ENCODE assay signal across 18 cellular contexts in genomic region chr7:156993021-156993924, GRCh38. TPM values are rescaled to one million over a fixed set of nuclear protein-coding genes. Genes with fewer than 3 reads are reported as not detected.
DNase-seq lines count a peak whose midpoint lies in the region; ATAC-seq, FAIRE-seq and TF ChIP-seq lines count a peak whose summit lies in the region.
"Had no signal": no experiment of that assay in that cellular context is flagged by ENCODE, and none has a peak within 500 bp of the region (broad histone marks: within the 10 kb centered on the region; RNA-seq: fewer than 3 reads in every experiment).

No MANE protein-coding gene starts in this region.

- no peaks in the 10 kb centered on the region for H3K4me1 Mint-ChIP-seq in astrocyte (ENCODE audit: low read depth, unreplicated experiment)
- H3K4me1 Mint-ChIP-seq: naive thymus-derived CD4-positive, alpha-beta T cell; stimulated activated naive CD8-positive, alpha-beta T cell treated with anti-CD3 and anti-CD28 coated beads, Interleukin-15, amount 100 ng/mL, for 72 hours had no signal

- H3K27ac ChIP-seq in astrocyte (ENCODE audit: low read depth, low read length), result no peak overlapping the region
- H3K27ac ChIP-seq: gastrocnemius medialis, GM23248 had no signal

- FAIRE-seq in astrocyte (lab: Jason Lieb, UNC), result no peak
- FAIRE-seq: HTR-8/SVneo had no signal

- H3K36me3 Mint-ChIP-seq in astrocyte (ENCODE audit: low read depth, unreplicated experiment), result peaks cover 2% of the 10 kb centered on the region

- no peak overlapping the region for H3K4me3 ChIP-seq in astrocyte (ENCODE audit: insufficient read depth, low read depth, low read length)
- H3K4me3 ChIP-seq: gastrocnemius medialis, GM23248, lung had no signal

- no peaks in the 10 kb centered on the region for H3K36me3 ChIP-seq in astrocyte (ENCODE audit: insufficient read depth, low read length)
- H3K36me3 ChIP-seq: gastrocnemius medialis had no signal

- H3K4me3 Mint-ChIP-seq in astrocyte (ENCODE audit: unreplicated experiment), result no peak overlapping the region
- H3K4me3 Mint-ChIP-seq: naive thymus-derived CD4-positive, alpha-beta T cell; stimulated activated naive CD8-positive, alpha-beta T cell treated with anti-CD3 and anti-CD28 coated beads, Interleukin-15, amount 100 ng/mL, for 72 hours had no signal

- no peak for ATAC-seq in HG02763 (IDR thresholded peaks at IDR 0.05; ENCODE audit: unreplicated experiment)
- ATAC-seq: activated CD4-positive, CD25-positive, alpha-beta regulatory T cell treated with anti-CD3 and anti-CD28 coated beads, Interleukin-2, amount 50 U/mL, for 24 hours; gastrocnemius medialis; naive thymus-derived CD4-positive, alpha-beta T cell; stimulated activated naive CD8-positive, alpha-beta T cell treated with anti-CD3 and anti-CD28 coated beads, Interleukin-15, amount 100 ng/mL, for 72 hours had no signal

- DNase-seq in DMS79 (lab: John Stamatoyannopoulos, UW), result peak; percentile 67
- DNase-seq in NCI-H1092 (lab: John Stamatoyannopoulos, UW), result peak; percentile 75
- peak; percentile 2 for DNase-seq in astrocyte (ENCODE audit: low read depth)
- DNase-seq in medulla oblongata (ENCODE audit: extremely low spot score), result peak; percentile 4
- DNase-seq in activated effector memory CD4-positive, alpha-beta T cell treated with Interleukin-2 at 50 U/mL for 16 hours, result no peak
- no peak for DNase-seq in effector CD4-positive, alpha-beta T cell
- DNase-seq in GM13977 (ENCODE audit: low spot score), result no peak
- DNase-seq: activated naive CD4-positive, alpha-beta T cell treated with Interleukin-2 at 50 U/mL for 16 hours; aorta; gastrocnemius medialis; GM23248; naive thymus-derived CD4-positive, alpha-beta T cell; stimulated activated naive CD8-positive, alpha-beta T cell treated with anti-CD3 and anti-CD28 coated beads, Interleukin-15, amount 100 ng/mL, for 72 hours; T-helper 2 cell had no signal

- H3K27me3 ChIP-seq in astrocyte (ENCODE audit: insufficient read depth, low read length), result peaks cover 37% of the 10 kb centered on the region

- H4K20me1 ChIP-seq in astrocyte (ENCODE audit: insufficient read depth, low read length), result no peaks in the 10 kb centered on the region

- H3K27ac Mint-ChIP-seq in astrocyte (ENCODE audit: unreplicated experiment), result no peak overlapping the region
- H3K27ac Mint-ChIP-seq: naive thymus-derived CD4-positive, alpha-beta T cell; stimulated activated naive CD8-positive, alpha-beta T cell treated with anti-CD3 and anti-CD28 coated beads, Interleukin-15, amount 100 ng/mL, for 72 hours had no signal

- in situ Hi-C loops in GM13977 (cut with MboI; ENCODE audit: low pct_unique_long_range_greater_than_20kb, low sequenced_read_pairs, unreplicated experiment), result no loop called here

- H2AFZ ChIP-seq in astrocyte (ENCODE audit: low read depth, low read length), result no peak overlapping the region
- H2AFZ ChIP-seq: GM23248 had no signal

- H3K4me2 ChIP-seq in astrocyte (ENCODE audit: low read length), result no peak overlapping the region

- no peaks in the 10 kb centered on the region for H3K79me2 ChIP-seq in astrocyte (ENCODE audit: insufficient read depth, low read length)

- TF ChIP-seq CTCF in astrocyte (IDR thresholded peaks at IDR 0.05; ENCODE audit: insufficient read depth, low read depth, low read length) (no peak), GM13977 (IDR thresholded peaks at IDR 0.05; ENCODE audit: extremely low read depth, insufficient read depth, missing control alignments) (no peak)

- H3K27me3 Mint-ChIP-seq in astrocyte (ENCODE audit: low read depth, unreplicated experiment), result peaks cover 63% of the 10 kb centered on the region

- H3K9ac ChIP-seq in astrocyte (ENCODE audit: low read length), result no peak overlapping the region
- H3K9ac ChIP-seq: GM23248 had no signal

- no peaks in the 10 kb centered on the region for H3K9me3 ChIP-seq in astrocyte (ENCODE audit: insufficient read depth, low read depth, low read length)
- H3K9me3 ChIP-seq: gastrocnemius medialis had no signal

- peaks cover 3% of the 10 kb centered on the region for H3K9me3 Mint-ChIP-seq in astrocyte (ENCODE audit: unreplicated experiment)
- H3K9me3 Mint-ChIP-seq: stimulated activated naive CD8-positive, alpha-beta T cell treated with anti-CD3 and anti-CD28 coated beads, Interleukin-15, amount 100 ng/mL, for 72 hours had no signal

- H3K4me1 ChIP-seq in astrocyte (ENCODE audit: insufficient read depth, low read length), result no peaks in the 10 kb centered on the region
- H3K4me1 ChIP-seq: gastrocnemius medialis had no signal

RNA-seq across cellular contexts. Expression of gene MNX1, which starts 17.2 kb away (rescaled TPM):
- not detected in 2 replicates for total RNA-seq in astrocyte
- total RNA-seq: aorta; GM23248; naive thymus-derived CD4-positive, alpha-beta T cell had no signal

RNA-seq across cellular contexts. Expression of gene NOM1, which starts 43.8 kb away (rescaled TPM):
- 19.2 and 19.7 TPM in 2 replicates for total RNA-seq in astrocyte

Comparison
In these comparisons a context has a peak if more than half of its experiments do, and no peak if none do; other contexts are left out.
1. DNase-seq: peak in DMS79 (single experiment), NCI-H1092 (single experiment), astrocyte (single experiment) and medulla oblongata (single experiment); none in activated effector memory CD4-positive, alpha-beta T cell treated with Interleukin-2 at 50 U/mL for 16 hours (single experiment), effector CD4-positive, alpha-beta T cell (single experiment) and GM13977 (single experiment).